Comparison of ENCODE assay signal across 16 cellular contexts in genomic region chr3:48070030-48070429, GRCh38. TPM values are rescaled to one million over a fixed set of nuclear protein-coding genes. Genes with fewer than 3 reads are reported as not detected.
DNase-seq lines count a peak whose midpoint lies in the region; ATAC-seq, FAIRE-seq and TF ChIP-seq lines count a peak whose summit lies in the region.
"Had no signal": no experiment of that assay in that cellular context is flagged by ENCODE, and none has a peak within 500 bp of the region (broad histone marks: within the 10 kb centered on the region; RNA-seq: fewer than 3 reads in every experiment).

No MANE protein-coding gene starts in this region.

- 95% methylated on average over 2 of the region's 2 CpGs for WGBS in HepG2 (ENCODE audit: low lambda C conversion rate)
- 100% methylated on average over 2 of the region's 2 CpGs for WGBS in right lobe of liver (ENCODE audit: insufficient coverage, low coverage, low lambda C conversion rate, missing lambda C conversion rate)

- H3K4me1 ChIP-seq in HepG2 (ENCODE audit: insufficient read depth, low read length) (peaks cover 31% of the 10 kb centered on the region), right lobe of liver (peaks cover 0 to 16% (median 6%) of the 10 kb centered on the region in 4 donors), PC-9 (replicated peaks; ENCODE audit: insufficient read depth) (peaks cover 14% of the 10 kb centered on the region; the same call in 1 of the 2 replicates)

- in situ Hi-C loops in HepG2 (cut with HindIII; ENCODE audit: extremely low pct_ligation_motif_present, low pct_unique_long_range_greater_than_20kb): no loop called here

- no peaks in the 10 kb centered on the region for H3K9me3 Mint-ChIP-seq in nephron
- H3K9me3 Mint-ChIP-seq in stimulated activated memory B cell treated with anti-CD40 and anti-IgM and Interleukin-4, amounts not matched to agents 10 μg/mL and 1 μg/mL and 100 μg/mL, for 72 hours: no peaks in the 10 kb centered on the region
- H3K9me3 Mint-ChIP-seq: CD14-positive monocyte had no signal

- DNase-seq in HepG2 (ENCODE audit: low spot score) (no peak), right lobe of liver (no peak), PC-9 (no peak), erythroblast (lab: John Stamatoyannopoulos, UW) (no peak), NCI-H510A (lab: John Stamatoyannopoulos, UW) (no peak)
- DNase-seq: DMS79 treated with DMSO at 0.1 percent for 48 hours, KBM-7, MV-4-11, NCI-H1694 treated with DMSO at 0.1 percent for 48 hours, NCI-H748 treated with DMSO at 0.1 percent for 48 hours, RPMI8226, SIG-M5 had no signal

- no peak overlapping the region for H2AFZ ChIP-seq in HepG2 (ENCODE audit: low read length)
- no peak overlapping the region for H2AFZ ChIP-seq in PC-9

- TF ChIP-seq POLR2A in HepG2 (IDR thresholded peaks at IDR 0.05; ENCODE audit: insufficient read depth in 1 of 2, low read depth in 2 of 2, low read length in 2 of 2) (no peak), right lobe of liver (IDR thresholded peaks at IDR 0.05) (no peak), erythroblast (IDR thresholded peaks at IDR 0.05; ENCODE audit: low read length) (no peak)

- CTCF ChIA-PET in HepG2 (lab: Yijun Ruan, JAX; ENCODE audit: low intra/inter-chr PET ratio, low total read pairs) (no interaction called here), PC-9 (lab: Charles Lee) (no interaction called here)

- no peaks in the 10 kb centered on the region for H3K27me3 Mint-ChIP-seq in nephron (ENCODE audit: low read depth)
- no peaks in the 10 kb centered on the region for H3K27me3 Mint-ChIP-seq in stimulated activated memory B cell treated with anti-CD40 and anti-IgM and Interleukin-4, amounts not matched to agents 10 μg/mL and 1 μg/mL and 100 μg/mL, for 72 hours

- no peak overlapping the region for H3K4me3 Mint-ChIP-seq in nephron
- H3K4me3 Mint-ChIP-seq in stimulated activated memory B cell treated with anti-CD40 and anti-IgM and Interleukin-4, amounts not matched to agents 10 μg/mL and 1 μg/mL and 100 μg/mL, for 72 hours: no peak overlapping the region
- H3K4me3 Mint-ChIP-seq: CD14-positive monocyte had no signal

- H3K9me2 ChIP-seq in PC-9 (ENCODE audit: insufficient read depth): no peaks in the 10 kb centered on the region

- H3K27ac Mint-ChIP-seq in nephron: peak overlapping the region in 2 of 3 experiments; percentile 5 to 42
- peak overlapping the region; percentile 69 for H3K27ac Mint-ChIP-seq in stimulated activated memory B cell treated with anti-CD40 and anti-IgM and Interleukin-4, amounts not matched to agents 10 μg/mL and 1 μg/mL and 100 μg/mL, for 72 hours

- H4K20me1 ChIP-seq in HepG2 (ENCODE audit: insufficient read depth, low read length): peaks cover 4% of the 10 kb centered on the region
- H4K20me1 ChIP-seq in PC-9 (ENCODE audit: insufficient read depth): peaks cover 10% of the 10 kb centered on the region

- H3K27ac ChIP-seq in HepG2 (ENCODE audit: extremely low read length, insufficient read depth, low read length): no peak overlapping the region
- no peak overlapping the region for H3K27ac ChIP-seq in right lobe of liver
- H3K27ac ChIP-seq in PC-9: peak overlapping the region; percentile 54; the same call in 1 of the 2 replicates

- peaks cover 18% of the 10 kb centered on the region for H3K36me3 Mint-ChIP-seq in nephron (ENCODE audit: low read depth)
- peaks cover 19% of the 10 kb centered on the region for H3K36me3 Mint-ChIP-seq in stimulated activated memory B cell treated with anti-CD40 and anti-IgM and Interleukin-4, amounts not matched to agents 10 μg/mL and 1 μg/mL and 100 μg/mL, for 72 hours

- H3K9me3 ChIP-seq in HepG2 (ENCODE audit: low read length): no peaks in the 10 kb centered on the region
- H3K9me3 ChIP-seq in right lobe of liver: no peaks in the 10 kb centered on the region
- no peaks in the 10 kb centered on the region for H3K9me3 ChIP-seq in PC-9 (ENCODE audit: insufficient read depth, low read depth)

- H3K4me1 Mint-ChIP-seq in nephron: peaks cover 32% of the 10 kb centered on the region
- peaks cover 16% of the 10 kb centered on the region for H3K4me1 Mint-ChIP-seq in stimulated activated memory B cell treated with anti-CD40 and anti-IgM and Interleukin-4, amounts not matched to agents 10 μg/mL and 1 μg/mL and 100 μg/mL, for 72 hours

- no peak for TF ChIP-seq EP300 in HepG2 (IDR thresholded peaks at IDR 0.05; ENCODE audit: low read depth in 2 of 2, low read length in 2 of 2)
- TF ChIP-seq EP300 in HepG2 (CRISPR knock-in tag; IDR thresholded peaks at IDR 0.05; ENCODE audit: borderline replicate concordance): no peak

- POLR2A ChIA-PET in HepG2 (lab: Yijun Ruan, JAX): no interaction called here
- POLR2A ChIA-PET in PC-9 (lab: Charles Lee; ENCODE audit: unreplicated experiment): no interaction called here

- no peak for TF ChIP-seq RAD21 in HepG2 (CRISPR knock-in tag; IDR thresholded peaks at IDR 0.05)

- intact Hi-C loops in HepG2 (cut with micrococcal nuclease; ENCODE audit: unreplicated experiment): no loop called here
- intact Hi-C loops in right lobe of liver (cut with DNase I): no loop called here
- intact Hi-C loops in PC-9 (cut with micrococcal nuclease; ENCODE audit: unreplicated experiment): no loop called here

- H3K79me2 ChIP-seq in HepG2 (ENCODE audit: insufficient read depth, low read length): peaks cover 86% of the 10 kb centered on the region
- H3K79me2 ChIP-seq in PC-9 (ENCODE audit: low read depth): peaks cover 79% of the 10 kb centered on the region

- no peak overlapping the region for H3K4me2 ChIP-seq in HepG2 (ENCODE audit: low read depth, low read length)
- H3K4me2 ChIP-seq in PC-9: no peak overlapping the region

- ATAC-seq in HepG2: no peak
- ATAC-seq in right lobe of liver: no peak
- ATAC-seq in stimulated activated memory B cell treated with anti-CD40 and anti-IgM and Interleukin-4, amounts not matched to agents 10 μg/mL and 1 μg/mL and 100 μg/mL, for 72 hours: no peak
- ATAC-seq in HG02678 (IDR thresholded peaks at IDR 0.05; ENCODE audit: unreplicated experiment): no peak

- H3K4me3 ChIP-seq in HepG2 (replicated peaks in 1 of 3; ENCODE audit: insufficient read depth in 1 of 3, low read depth in 2 of 3, low read length in 3 of 3) (no peak overlapping the region), right lobe of liver (no peak overlapping the region), PC-9 (no peak overlapping the region)

- FAIRE-seq in HepG2 (lab: Jason Lieb, UNC): no peak

- no peak overlapping the region for H3K9ac ChIP-seq in HepG2 (ENCODE audit: insufficient read depth, low read depth, low read length)

- TF ChIP-seq CTCF in HepG2 (CRISPR knock-in tag; IDR thresholded peaks at IDR 0.05) (no peak), right lobe of liver (IDR thresholded peaks at IDR 0.05) (no peak), PC-9 (conservative IDR thresholded peaks at IDR 0.05) (no peak), nephron (IDR thresholded peaks at IDR 0.05; ENCODE audit: unreplicated experiment in 3 of 3) (no peak)

- H3K36me3 ChIP-seq in HepG2 (replicated peaks in 1 of 2; ENCODE audit: control insufficient read depth in 1 of 2, insufficient read depth in 2 of 2, low read length in 2 of 2) (peaks cover 0 to 18% of the 10 kb centered on the region in 2 experiments; a peak in 4 of 5 replicates), right lobe of liver (no peaks in the 10 kb centered on the region), PC-9 (ENCODE audit: low read depth) (no peaks in the 10 kb centered on the region)

- peaks cover 6% of the 10 kb centered on the region; the same call in 1 of the 2 replicates for H3F3A ChIP-seq in PC-9 (ENCODE audit: insufficient read depth, low read depth)

- no peaks in the 10 kb centered on the region for H3K27me3 ChIP-seq in HepG2 (ENCODE audit: control insufficient read depth in 1 of 2, insufficient read depth in 2 of 2, low read length in 2 of 2)
- no peaks in the 10 kb centered on the region for H3K27me3 ChIP-seq in right lobe of liver
- H3K27me3 ChIP-seq in PC-9 (ENCODE audit: insufficient read depth, low read depth): no peaks in the 10 kb centered on the region

- BruUV-seq in HepG2 (replicated peaks; lab: Mats Ljungman, UMichigan) (no TSS peak), PC-9 (replicated peaks; lab: Mats Ljungman, UMichigan) (no TSS peak)

TF ChIP-seq in HepG2, 621 proteins besides CTCF, POLR2A, EP300 and RAD21:
- TF ChIP-seq ZNF549 (CRISPR knock-in tag; IDR thresholded peaks at IDR 0.05) (no peak), ZNF121 (CRISPR knock-in tag; IDR thresholded peaks at IDR 0.05) (peak; percentile 70)

RNA-seq across cellular contexts. Expression of gene MAP4, which starts 53.8 kb away (rescaled TPM):
- total RNA-seq in HepG2 (2016; rRNA removed; fragmentation: Illumina TruSeq; extraction: Trizol) (33.1 and 63.3 TPM in 2 replicates), right lobe of liver (10 to 100 TPM; 59.1 to 94.9 (median 66.2) TPM), PC-9 (2021) (157 and 187 TPM in 2 replicates)
- 4.3 and 4.8 TPM in 2 replicates for total RNA-seq in HepG2 (2016; cell fraction: cytosol; rRNA removed; fragmentation: Illumina TruSeq; extraction: Trizol; ENCODE audit: low read depth)
- 31.4 and 53.9 TPM in 2 replicates for total RNA-seq in HepG2 (2016; cell fraction: insoluble cytoplasmic fraction; rRNA removed; fragmentation: Illumina TruSeq; extraction: Trizol)
- total RNA-seq in HepG2 (2016; cell fraction: membrane; rRNA removed; fragmentation: Illumina TruSeq; extraction: Trizol): 15.0 and 16.5 TPM in 2 replicates
- total RNA-seq in HepG2 (2016; cell fraction: nucleus; rRNA removed; fragmentation: Illumina TruSeq; extraction: Trizol): 36.7 and 41.9 TPM in 2 replicates
- polyA plus RNA-seq in HepG2 (2011; rRNA removed): 38.7 and 46.0 TPM in 2 replicates
- 21.5 and 23.3 TPM in 2 replicates for polyA plus RNA-seq in HepG2 (2011; cell fraction: cytosol; rRNA removed)
- polyA plus RNA-seq in HepG2 (2011; cell fraction: nucleus; rRNA removed): 108 and 122 TPM in 2 replicates
- 61.7 and 78.2 TPM in 2 replicates for polyA plus RNA-seq in HepG2 (2012)
- 2.7 and 3.3 TPM in 2 replicates for polyA plus RNA-seq in HepG2 (2016; cell fraction: cytosol; fragmentation: Illumina TruSeq; extraction: Trizol; ENCODE audit: low read depth)
- polyA plus RNA-seq in HepG2 (2016; cell fraction: insoluble cytoplasmic fraction; fragmentation: Illumina TruSeq; extraction: Trizol; ENCODE audit: low read depth): 52.8 and 70.0 TPM in 2 replicates
- 8.8 and 10.2 TPM in 2 replicates for polyA plus RNA-seq in HepG2 (2016; cell fraction: membrane; fragmentation: Illumina TruSeq; extraction: Trizol; ENCODE audit: low read depth)
- polyA plus RNA-seq in HepG2 (2016; cell fraction: nucleus; fragmentation: Illumina TruSeq; extraction: Trizol; ENCODE audit: insufficient read depth, low read depth): 57.0 and 67.2 TPM in 2 replicates
- polyA minus RNA-seq in HepG2 (2011; rRNA and poly(A)+ RNA removed; ENCODE audit: low replicate concordance): 46.4 and 52.1 TPM in 2 replicates
- polyA minus RNA-seq in HepG2 (2011; cell fraction: cytosol; rRNA and poly(A)+ RNA removed): 45.9 and 59.9 TPM in 2 replicates
- polyA minus RNA-seq in HepG2 (2011; cell fraction: nucleus; rRNA and poly(A)+ RNA removed): 54.7 and 70.5 TPM in 2 replicates
